30 cellular contexts compared by ENCODE assay signal in genomic region chr11:41971592-41971991, GRCh38.
"Had no signal": no experiment of that assay in that cellular context is flagged by ENCODE, and none has a peak within 500 bp of the region (broad histone marks: within the 10 kb centered on the region; RNA-seq: fewer than 3 reads in every experiment).

No MANE protein-coding gene starts in this region.

- H3K36me3 ChIP-seq: ascending aorta had no signal

- H3K4me1 ChIP-seq: ascending aorta had no signal

- H3K9me3 ChIP-seq: ascending aorta had no signal

- H3K27ac ChIP-seq: ascending aorta, VCaP had no signal

- ATAC-seq: activated CD8-positive, alpha-beta T cell treated with anti-CD3 and anti-CD28 coated beads for 36 hours; activated naive CD8-positive, alpha-beta T cell treated with anti-CD3 and anti-CD28 coated beads, Interleukin-2, amount 50 U/mL, for 24 hours; activated T-cell treated with anti-CD3 and anti-CD28 coated beads, Interleukin-2, amount 50 U/mL, for 4 hours; activated T-cell treated with anti-CD3 and anti-CD28 coated beads, Interleukin-2, amount 50 U/mL, for 72 hours; activated T-helper 17 cell treated with anti-CD3 and anti-CD28 coated beads, Interleukin-2, amount 50 U/mL, for 72 hours had no signal

- FAIRE-seq: TTC549 had no signal

- H3K4me3 ChIP-seq: ascending aorta had no signal

- DNase-seq: activated B cell treated with CpG ODN at 0.5 μM for 24 hours; activated CD4-positive, alpha-beta memory T cell treated with anti-CD3 and anti-CD28 coated beads for 36 hours; activated CD4-positive, alpha-beta T cell treated with anti-CD3 and anti-CD28 coated beads for 4 hours; activated CD4-positive, alpha-beta T cell treated with anti-CD3 and anti-CD28 coated beads, Interleukin-2, amount 10 ng/mL, durations not matched to agents 24 days and 14 days; activated CD4-positive, alpha-beta T cell treated with anti-CD3 and anti-CD28 coated beads, Interleukin-2, amount 50 U/mL, for 1 hour; activated CD4-positive, alpha-beta T cell treated with anti-CD3 and anti-CD28 coated beads, Interleukin-2, amount 50 U/mL, for 4 hours; activated CD4-positive, CD25-positive, alpha-beta regulatory T cell treated with anti-CD3 and anti-CD28 coated beads, Interleukin-2, amount 50 U/mL, for 72 hours; activated CD8-positive, alpha-beta memory T cell treated with anti-CD3 and anti-CD28 coated beads, Interleukin-2, amount 50 U/mL, for 4 hours; activated CD8-positive, alpha-beta T cell treated with anti-CD3 and anti-CD28 coated beads for 36 hours; activated effector memory CD4-positive, alpha-beta T cell treated with anti-CD3 and anti-CD28 coated beads, Interleukin-2, amount 50 U/mL, for 16 hours; activated gamma-delta T cell treated with Interleukin-2 at 50 U/mL for 16 hours; activated naive CD4-positive, alpha-beta T cell; activated naive CD4-positive, alpha-beta T cell treated with anti-CD3 and anti-CD28 coated beads for 36 hours; activated naive CD4-positive, alpha-beta T cell treated with anti-CD3 and anti-CD28 coated beads, Interleukin-2, amount 50 U/mL, for 16 hours; activated naive CD8-positive, alpha-beta T cell treated with anti-CD3 and anti-CD28 coated beads, Interleukin-2, amount 10 ng/mL, durations not matched to agents 7 days and 5 days; activated naive CD8-positive, alpha-beta T cell treated with anti-CD3 and anti-CD28 coated beads, Interleukin-2, amount 50 U/mL, for 24 hours; activated T-cell treated with anti-CD3 and anti-CD28 coated beads for 4 hours; activated T-cell treated with anti-CD3 and anti-CD28 coated beads, Interleukin-2, amount 50 U/mL, for 1 hour; activated T-cell treated with anti-CD3 and anti-CD28 coated beads, Interleukin-2, amount 50 U/mL, for 4 hours; activated T-cell treated with anti-CD3 and anti-CD28 coated beads, Interleukin-2, amount 50 U/mL, for 72 hours; amygdala; anterior cingulate cortex; central memory CD4-positive, alpha-beta T cell; T-helper 1 cell; T-helper 2 cell; T-helper 9 cell had no signal

- H3K27me3 ChIP-seq: ascending aorta had no signal
